ENCODE assay signal across 35 cellular contexts in the genomic region with DNA sequence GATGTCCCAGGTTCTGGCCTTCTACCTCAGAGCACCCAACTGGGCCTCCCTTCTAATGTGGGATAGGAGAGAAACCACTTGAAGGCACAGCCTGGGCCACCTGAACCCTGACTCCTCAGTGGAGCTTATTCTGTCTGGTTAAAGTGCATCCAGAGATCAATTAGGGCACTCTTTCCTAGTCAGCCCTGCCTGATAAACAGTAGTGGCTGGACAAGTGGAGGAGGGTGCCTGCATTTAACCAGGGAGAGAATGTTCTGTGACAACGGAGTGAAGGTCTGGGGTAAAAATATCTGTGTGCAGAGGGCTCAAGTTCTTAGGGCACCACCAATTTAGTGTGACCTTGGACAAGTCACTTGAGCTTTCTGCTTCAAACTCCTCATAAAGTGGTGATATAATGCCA.
"Had no signal": no experiment of that assay in that cellular context is flagged by ENCODE, and none has a peak within 500 bp of the region (broad histone marks: within the 10 kb centered on the region; RNA-seq: fewer than 3 reads in every experiment).

No MANE protein-coding gene starts in this region.

- DNase-seq: activated B cell treated with CpG ODN at 0.5 μM for 24 hours; activated CD4-positive, alpha-beta memory T cell treated with anti-CD3 and anti-CD28 coated beads for 36 hours; activated CD4-positive, alpha-beta T cell treated with anti-CD3 and anti-CD28 coated beads for 4 hours; activated CD4-positive, alpha-beta T cell treated with anti-CD3 and anti-CD28 coated beads, Interleukin-2, amount 10 ng/mL, durations not matched to agents 24 days and 14 days; activated CD4-positive, alpha-beta T cell treated with anti-CD3 and anti-CD28 coated beads, Interleukin-2, amount 50 U/mL, for 1 hour; activated CD4-positive, alpha-beta T cell treated with anti-CD3 and anti-CD28 coated beads, Interleukin-2, amount 50 U/mL, for 4 hours; activated CD4-positive, CD25-positive, alpha-beta regulatory T cell treated with anti-CD3 and anti-CD28 coated beads, Interleukin-2, amount 50 U/mL, for 72 hours; activated CD8-positive, alpha-beta memory T cell treated with anti-CD3 and anti-CD28 coated beads, Interleukin-2, amount 50 U/mL, for 4 hours; activated CD8-positive, alpha-beta T cell treated with anti-CD3 and anti-CD28 coated beads for 36 hours; activated effector memory CD4-positive, alpha-beta T cell treated with anti-CD3 and anti-CD28 coated beads, Interleukin-2, amount 50 U/mL, for 16 hours; activated gamma-delta T cell treated with Interleukin-2 at 50 U/mL for 16 hours; activated naive CD4-positive, alpha-beta T cell; activated naive CD4-positive, alpha-beta T cell treated with anti-CD3 and anti-CD28 coated beads for 36 hours; activated naive CD4-positive, alpha-beta T cell treated with anti-CD3 and anti-CD28 coated beads, Interleukin-2, amount 50 U/mL, for 16 hours; activated naive CD8-positive, alpha-beta T cell treated with anti-CD3 and anti-CD28 coated beads for 36 hours; activated T-cell treated with anti-CD3 and anti-CD28 coated beads for 4 hours; activated T-cell treated with anti-CD3 and anti-CD28 coated beads, Interleukin-2, amount 50 U/mL, for 1 hour; activated T-cell treated with anti-CD3 and anti-CD28 coated beads, Interleukin-2, amount 50 U/mL, for 4 hours; activated T-cell treated with anti-CD3 and anti-CD28 coated beads, Interleukin-2, amount 50 U/mL, for 72 hours; adrenal gland; amniotic stem cell; aorta; body of pancreas; brain microvascular endothelial cell; central memory CD4-positive, alpha-beta T cell; T-helper 1 cell; T-helper 2 cell; T-helper 9 cell had no signal

- H3K9me3 ChIP-seq: adrenal gland, body of pancreas, breast epithelium had no signal

- H3K36me3 ChIP-seq: adrenal gland, brain microvascular endothelial cell, breast epithelium had no signal

- H3K27me3 Mint-ChIP-seq: activated CD4-positive, alpha-beta memory T cell treated with anti-CD3 and anti-CD28 coated beads for 36 hours; activated CD4-positive, alpha-beta T cell treated with anti-CD3 and anti-CD28 coated beads, Interleukin-2, amount 10 ng/mL, durations not matched to agents 24 days and 14 days; activated T-helper 17 cell treated with anti-CD3 and anti-CD28 coated beads, Interleukin-2, amount 50 U/mL, for 72 hours had no signal

- H3K36me3 Mint-ChIP-seq: activated CD4-positive, alpha-beta memory T cell treated with anti-CD3 and anti-CD28 coated beads for 36 hours; activated naive CD4-positive, alpha-beta T cell treated with anti-CD3 and anti-CD28 coated beads, Interleukin-2, amount 50 U/mL, for 72 hours; activated naive CD8-positive, alpha-beta T cell treated with anti-CD3 and anti-CD28 coated beads for 36 hours had no signal

- H3K4me3 Mint-ChIP-seq: activated B cell treated with CpG ODN at 0.5 μM for 24 hours; activated CD4-positive, alpha-beta memory T cell treated with anti-CD3 and anti-CD28 coated beads for 36 hours; activated CD4-positive, alpha-beta T cell treated with anti-CD3 and anti-CD28 coated beads, Interleukin-2, amount 10 ng/mL, durations not matched to agents 24 days and 14 days; activated CD8-positive, alpha-beta T cell treated with anti-CD3 and anti-CD28 coated beads for 36 hours; activated naive CD4-positive, alpha-beta T cell treated with anti-CD3 and anti-CD28 coated beads for 36 hours; activated naive CD8-positive, alpha-beta T cell treated with anti-CD3 and anti-CD28 coated beads for 36 hours; activated T-cell treated with anti-CD3 and anti-CD28 coated beads, Interleukin-2, amount 50 U/mL, for 4 hours; activated T-cell treated with anti-CD3 and anti-CD28 coated beads, Interleukin-2, amount 50 U/mL, for 72 hours; activated T-helper 1 cell treated with anti-CD3 and anti-CD28 coated beads, Interleukin-12 subunit alpha, Interleukin-12 subunit beta, Interleukin-2, Interleukin-4 antibody, amounts not matched to agents 30 ng/mL and 10 ng/mL and 1 ng/mL, durations not matched to agents 14 hours and 24 hours and 36 hours; activated T-helper 17 cell treated with anti-CD3 and anti-CD28 coated beads, Interleukin-2, amount 50 U/mL, for 72 hours; T-helper 1 cell treated with Interleukin-12 subunit alpha and Interleukin-12 subunit beta and Interleukin-4 antibody, amounts not matched to agents 30 μg/mL and 1 μg/mL, for 36 hours; T-helper 2 cell treated with Interferon-gamma antibody and Interleukin-4, amounts not matched to agents 5 μg/mL and 100 μg/mL, for 36 hours had no signal

- H3K9me3 Mint-ChIP-seq: activated B cell treated with CpG ODN at 0.5 μM for 24 hours; activated CD4-positive, alpha-beta memory T cell treated with anti-CD3 and anti-CD28 coated beads for 36 hours; activated CD8-positive, alpha-beta T cell treated with anti-CD3 and anti-CD28 coated beads for 36 hours; activated naive CD4-positive, alpha-beta T cell treated with anti-CD3 and anti-CD28 coated beads for 36 hours; activated naive CD4-positive, alpha-beta T cell treated with anti-CD3 and anti-CD28 coated beads, Interleukin-2, amount 50 U/mL, for 72 hours; activated naive CD8-positive, alpha-beta T cell treated with anti-CD3 and anti-CD28 coated beads for 36 hours; activated T-cell treated with anti-CD3 and anti-CD28 coated beads, Interleukin-2, amount 50 U/mL, for 4 hours; activated T-cell treated with anti-CD3 and anti-CD28 coated beads, Interleukin-2, amount 50 U/mL, for 72 hours; activated T-helper 1 cell treated with anti-CD3 and anti-CD28 coated beads, Interleukin-12 subunit alpha, Interleukin-12 subunit beta, Interleukin-2, Interleukin-4 antibody, amounts not matched to agents 30 ng/mL and 10 ng/mL and 1 ng/mL, durations not matched to agents 14 hours and 24 hours and 36 hours; activated T-helper 17 cell treated with anti-CD3 and anti-CD28 coated beads, Interleukin-2, amount 50 U/mL, for 72 hours; T-helper 1 cell treated with Interleukin-12 subunit alpha and Interleukin-12 subunit beta and Interleukin-4 antibody, amounts not matched to agents 30 μg/mL and 1 μg/mL, for 36 hours; T-helper 2 cell treated with Interferon-gamma antibody and Interleukin-4, amounts not matched to agents 5 μg/mL and 100 μg/mL, for 36 hours had no signal

- H3K27me3 ChIP-seq: adrenal gland, body of pancreas, brain microvascular endothelial cell, breast epithelium had no signal

- H3K4me3 ChIP-seq: adrenal gland, body of pancreas, breast epithelium had no signal

- ATAC-seq: activated CD8-positive, alpha-beta T cell treated with anti-CD3 and anti-CD28 coated beads for 36 hours; activated naive CD4-positive, alpha-beta T cell treated with anti-CD3 and anti-CD28 coated beads, Interleukin-2, amount 50 U/mL, for 72 hours; activated T-cell treated with anti-CD3 and anti-CD28 coated beads, Interleukin-2, amount 50 U/mL, for 4 hours; activated T-cell treated with anti-CD3 and anti-CD28 coated beads, Interleukin-2, amount 50 U/mL, for 72 hours; activated T-helper 17 cell treated with anti-CD3 and anti-CD28 coated beads, Interleukin-2, amount 50 U/mL, for 72 hours; body of pancreas had no signal

- H3K4me1 ChIP-seq: adrenal gland, body of pancreas, breast epithelium had no signal

- H3K27ac ChIP-seq: adrenal gland, body of pancreas, brain microvascular endothelial cell, breast epithelium, VCaP had no signal

- H3K27ac Mint-ChIP-seq: activated B cell treated with CpG ODN at 0.5 μM for 24 hours; activated CD4-positive, alpha-beta memory T cell treated with anti-CD3 and anti-CD28 coated beads for 36 hours; activated CD4-positive, alpha-beta T cell treated with anti-CD3 and anti-CD28 coated beads, Interleukin-2, amount 10 ng/mL, durations not matched to agents 24 days and 14 days; activated CD8-positive, alpha-beta T cell treated with anti-CD3 and anti-CD28 coated beads for 36 hours; activated naive CD4-positive, alpha-beta T cell treated with anti-CD3 and anti-CD28 coated beads for 36 hours; activated naive CD4-positive, alpha-beta T cell treated with anti-CD3 and anti-CD28 coated beads, Interleukin-2, amount 50 U/mL, for 72 hours; activated naive CD8-positive, alpha-beta T cell treated with anti-CD3 and anti-CD28 coated beads for 36 hours; activated T-cell treated with anti-CD3 and anti-CD28 coated beads, Interleukin-2, amount 50 U/mL, for 72 hours; activated T-helper 1 cell treated with anti-CD3 and anti-CD28 coated beads, Interleukin-12 subunit alpha, Interleukin-12 subunit beta, Interleukin-2, Interleukin-4 antibody, amounts not matched to agents 30 ng/mL and 10 ng/mL and 1 ng/mL, durations not matched to agents 14 hours and 24 hours and 36 hours; activated T-helper 17 cell treated with anti-CD3 and anti-CD28 coated beads, Interleukin-2, amount 50 U/mL, for 72 hours; T-helper 1 cell treated with Interleukin-12 subunit alpha and Interleukin-12 subunit beta and Interleukin-4 antibody, amounts not matched to agents 30 μg/mL and 1 μg/mL, for 36 hours; T-helper 2 cell treated with Interferon-gamma antibody and Interleukin-4, amounts not matched to agents 5 μg/mL and 100 μg/mL, for 36 hours had no signal

- H3K4me1 Mint-ChIP-seq: activated B cell treated with CpG ODN at 0.5 μM for 24 hours; activated CD4-positive, alpha-beta T cell treated with anti-CD3 and anti-CD28 coated beads, Interleukin-2, amount 10 ng/mL, durations not matched to agents 24 days and 14 days; activated naive CD8-positive, alpha-beta T cell treated with anti-CD3 and anti-CD28 coated beads for 36 hours; activated T-helper 17 cell treated with anti-CD3 and anti-CD28 coated beads, Interleukin-2, amount 50 U/mL, for 72 hours had no signal
